Comparison of ENCODE assay signal across 1 cellular context in the genomic region with DNA sequence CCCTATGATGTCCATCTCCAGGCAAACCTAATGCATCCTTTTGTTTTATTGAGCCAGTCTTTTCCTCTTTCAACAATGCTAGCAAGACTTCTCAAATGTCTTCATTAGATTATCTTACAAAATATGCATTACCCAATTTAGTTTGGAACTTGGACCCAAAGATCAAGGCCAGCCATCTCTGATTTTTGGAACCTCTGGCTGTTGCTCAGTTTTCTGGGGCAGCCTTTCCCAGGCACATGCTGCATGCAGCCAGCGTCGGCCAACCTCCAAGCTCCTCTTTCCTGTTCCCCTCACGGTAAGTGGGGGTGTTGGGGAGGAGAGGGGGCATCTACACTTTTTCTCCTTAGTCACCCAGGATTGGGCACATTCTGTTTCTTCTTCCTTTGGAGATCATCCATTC.
A peak's percentile ranks its signal among the peaks of the same experiment; 100 is the strongest.
TF ChIP-seq lines count a peak whose summit lies in the region.

No MANE protein-coding gene starts in this region.

TF ChIP-seq in H1, 55 proteins besides CTCF, POLR2A, EP300 and RAD21:
- no peak for TF ChIP-seq RNF2 (IDR thresholded peaks at IDR 0.05; ENCODE audit: borderline replicate concordance, low read depth, low read length, missing control alignments, poor library complexity, severe bottlenecking)
- no peak for TF ChIP-seq SUZ12 (IDR thresholded peaks at IDR 0.05; ENCODE audit: low read length)
- TF ChIP-seq, protein P1, sequence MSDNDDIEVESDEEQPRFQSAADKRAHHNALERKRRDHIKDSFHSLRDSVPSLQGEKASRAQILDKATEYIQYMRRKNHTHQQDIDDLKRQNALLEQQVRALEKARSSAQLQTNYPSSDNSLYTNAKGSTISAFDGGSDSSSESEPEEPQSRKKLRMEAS (IDR thresholded peaks at IDR 0.05), result 0 out of 2 replicates have a peak, but pooled peaks have one; percentile 12
